ENCODE assay signal across 8 cellular contexts in genomic region chr12:1518763-1519516, GRCh38.
DNase-seq lines count a peak whose midpoint lies in the region; ATAC-seq, FAIRE-seq and TF ChIP-seq lines count a peak whose summit lies in the region.

No MANE protein-coding gene starts in this region.

- DNase-seq in M059J (ENCODE audit: low read depth) (peak; percentile 95), HepG2 (ENCODE audit: low spot score) (peak; percentile 66), GM19238 (ENCODE audit: insufficient read length, low spot score) (no peak), NOMO-1 treated with DMSO at 0.1 percent for 48 hours (lab: John Stamatoyannopoulos, UW; ENCODE audit: unreplicated experiment) (no peak)

- no peak overlapping the region for H2AFZ ChIP-seq in HepG2 (ENCODE audit: low read length)

- in situ Hi-C loops in HepG2 (cut with HindIII; ENCODE audit: extremely low pct_ligation_motif_present, low pct_unique_long_range_greater_than_20kb), result loop anchor here (5.0 kb wide), 1 partner anchor 73 kb away; the partner anchor contains the start of gene FBXL14

- peak; percentile 83 for ATAC-seq in HepG2
- no peak for ATAC-seq in HG03196 (IDR thresholded peaks at IDR 0.05; ENCODE audit: unreplicated experiment)
- ATAC-seq in HG03097 (IDR thresholded peaks at IDR 0.05; ENCODE audit: low FRiP score, unreplicated experiment), result no peak

- TF ChIP-seq CTCF in VCaP (conservative IDR thresholded peaks at IDR 0.05), result no peak
- TF ChIP-seq CTCF in HepG2 (CRISPR knock-in tag; IDR thresholded peaks at IDR 0.05), result no peak

- intact Hi-C loops in HepG2 (cut with micrococcal nuclease; ENCODE audit: unreplicated experiment), result loop anchor here (5.0 kb wide), 1 partner anchor 402 kb away; no protein-coding TSS in a partner anchor

- FAIRE-seq in HepG2 (lab: Jason Lieb, UNC), result no peak

- no TSS peak for BruUV-seq in HepG2 (replicated peaks; lab: Mats Ljungman, UMichigan)

- H3K79me2 ChIP-seq in HepG2 (ENCODE audit: insufficient read depth, low read length), result no peaks in the 10 kb centered on the region

- peaks cover 22% of the 10 kb centered on the region for H3K9me3 ChIP-seq in BLaER1
- no peaks in the 10 kb centered on the region for H3K9me3 ChIP-seq in HepG2 (ENCODE audit: low read length)

- POLR2A ChIA-PET in HepG2 (lab: Yijun Ruan, JAX), result no interaction called here

- 11% methylated on average over 11 of the region's 23 CpGs for WGBS in HepG2 (ENCODE audit: low lambda C conversion rate)

- TF ChIP-seq EP300 in HepG2 (IDR thresholded peaks at IDR 0.05; ENCODE audit: low read depth in 2 of 2, low read length in 2 of 2) (no peak), HepG2 (CRISPR knock-in tag; IDR thresholded peaks at IDR 0.05; ENCODE audit: borderline replicate concordance) (no peak)

- no peak overlapping the region for H3K27ac ChIP-seq in BLaER1
- peak overlapping the region; percentile 33 for H3K27ac ChIP-seq in VCaP
- H3K27ac ChIP-seq in HepG2 (ENCODE audit: extremely low read length, insufficient read depth, low read length), result no peak overlapping the region

- H3K9ac ChIP-seq in BLaER1, result no peak overlapping the region
- H3K9ac ChIP-seq in HepG2 (ENCODE audit: insufficient read depth, low read depth, low read length), result no peak overlapping the region

- H4K20me1 ChIP-seq in BLaER1, result no peaks in the 10 kb centered on the region
- H4K20me1 ChIP-seq in HepG2 (ENCODE audit: insufficient read depth, low read length), result no peaks in the 10 kb centered on the region; the same call in 1 of the 2 replicates

- H3K36me3 ChIP-seq in BLaER1, result no peaks in the 10 kb centered on the region
- no peaks in the 10 kb centered on the region for H3K36me3 ChIP-seq in HepG2 (replicated peaks in 1 of 2; ENCODE audit: control insufficient read depth in 1 of 2, insufficient read depth in 2 of 2, low read length in 2 of 2)

- H3K4me1 ChIP-seq in BLaER1, result peaks cover 12% of the 10 kb centered on the region
- peaks cover 24% of the 10 kb centered on the region for H3K4me1 ChIP-seq in HepG2 (ENCODE audit: insufficient read depth, low read length)

- peak overlapping the region; percentile 31 for H3K4me2 ChIP-seq in BLaER1
- H3K4me2 ChIP-seq in HepG2 (ENCODE audit: low read depth, low read length), result peak overlapping the region; percentile 58

- TF ChIP-seq POLR2A in HepG2 (IDR thresholded peaks at IDR 0.05; ENCODE audit: insufficient read depth in 1 of 2, low read depth in 2 of 2, low read length in 2 of 2), result no peak

- H3K27me3 ChIP-seq in BLaER1, result no peaks in the 10 kb centered on the region
- H3K27me3 ChIP-seq in HepG2 (ENCODE audit: control insufficient read depth in 1 of 2, insufficient read depth in 2 of 2, low read length in 2 of 2), result peaks cover 0 to 3% of the 10 kb centered on the region in 2 experiments; a peak in 1 of 5 replicates

- no peak overlapping the region for H3K4me3 ChIP-seq in BLaER1
- H3K4me3 ChIP-seq in HepG2 (replicated peaks in 1 of 3; ENCODE audit: insufficient read depth in 1 of 3, low read depth in 2 of 3, low read length in 3 of 3), result peak overlapping the region in 2 of 3 experiments; percentile 24 to 55; a peak in 2 of 6 replicates

- CTCF ChIA-PET in HepG2 (lab: Yijun Ruan, JAX; ENCODE audit: low intra/inter-chr PET ratio, low total read pairs), result no interaction called here

- TF ChIP-seq RAD21 in HepG2 (CRISPR knock-in tag; IDR thresholded peaks at IDR 0.05), result no peak

TF ChIP-seq in HepG2, 621 proteins besides CTCF, POLR2A, EP300 and RAD21 (continues in another document):
- no peak for TF ChIP-seq RXRA (CRISPR knock-in tag; IDR thresholded peaks at IDR 0.05)
- 0 out of 2 replicates have a peak, but pooled peaks have one; percentile 18 for TF ChIP-seq JUND (CRISPR knock-in tag; IDR thresholded peaks at IDR 0.05)
- TF ChIP-seq TFAP4 (IDR thresholded peaks at IDR 0.05; ENCODE audit: borderline replicate concordance, low read depth), result 0 out of 2 replicates have a peak, but pooled peaks have one; percentile 13
- TF ChIP-seq PRDM15 (CRISPR knock-in tag; IDR thresholded peaks at IDR 0.05), result no peak
- TF ChIP-seq ARID5B (CRISPR knock-in tag; IDR thresholded peaks at IDR 0.05), result peak; percentile 71
- no peak for TF ChIP-seq FOXP1 (IDR thresholded peaks at IDR 0.05)
- TF ChIP-seq FOXP1 (CRISPR knock-in tag; IDR thresholded peaks at IDR 0.05), result peak; percentile 54; the same call in 1 of the 2 replicates

Comparison
In these comparisons a context has a peak if more than half of its experiments do, and no peak if none do; other contexts are left out.
1. DNase-seq: peak in M059J (single experiment) and HepG2 (single experiment); none in GM19238 (single experiment) and NOMO-1 treated with DMSO at 0.1 percent for 48 hours (single experiment).